In the genomic region with DNA sequence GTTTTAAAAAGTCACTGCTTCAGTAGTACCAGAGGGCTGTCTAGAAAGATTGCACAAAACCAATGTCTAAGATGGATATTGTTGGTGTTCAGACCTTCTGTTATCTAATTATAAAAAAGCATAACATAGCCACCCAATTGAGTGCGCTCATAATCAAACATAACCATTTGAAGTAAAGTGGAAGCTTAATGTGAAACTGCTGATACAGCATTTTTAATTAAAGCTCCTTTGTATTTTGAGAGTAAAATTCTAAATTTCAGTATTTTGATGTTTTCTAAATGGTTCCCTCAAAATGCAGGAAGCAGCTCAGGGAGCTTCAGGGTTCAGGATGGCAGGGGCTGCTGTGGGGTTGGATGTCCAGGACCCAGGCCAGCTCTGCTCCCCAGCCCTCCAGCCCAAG, we compare ENCODE assay signal across 24 cellular contexts.
"Had no signal": no experiment of that assay in that cellular context is flagged by ENCODE, and none has a peak within 500 bp of the region (broad histone marks: within the 10 kb centered on the region; RNA-seq: fewer than 3 reads in every experiment).

No MANE protein-coding gene starts in this region.

- H3K27ac ChIP-seq: gastroesophageal sphincter, heart left ventricle, left lung, prostate gland, right atrium auricular region, sigmoid colon, stomach, thyroid gland had no signal

- H3K9me3 Mint-ChIP-seq: effector memory CD8-positive, alpha-beta T cell; stimulated activated effector memory CD8-positive, alpha-beta T cell treated with anti-CD3 and anti-CD28 coated beads, Interleukin-12 subunit alpha, Interleukin-12 subunit beta, amount 100 ng/mL, for 72 hours had no signal

- H3K4me3 Mint-ChIP-seq: effector memory CD8-positive, alpha-beta T cell; naive thymus-derived CD8-positive, alpha-beta T cell; nephron progenitor cell; stimulated activated effector memory CD8-positive, alpha-beta T cell treated with anti-CD3 and anti-CD28 coated beads, Interleukin-12 subunit alpha, Interleukin-12 subunit beta, amount 100 ng/mL, for 72 hours had no signal

- H3K27ac Mint-ChIP-seq: effector memory CD8-positive, alpha-beta T cell; nephron progenitor cell; stimulated activated effector memory CD8-positive, alpha-beta T cell treated with anti-CD3 and anti-CD28 coated beads, Interleukin-12 subunit alpha, Interleukin-12 subunit beta, amount 100 ng/mL, for 72 hours had no signal

- H3K27me3 Mint-ChIP-seq: naive thymus-derived CD8-positive, alpha-beta T cell had no signal

- H3K27me3 ChIP-seq: gastroesophageal sphincter, heart left ventricle, left lung, right atrium auricular region, sigmoid colon, stomach, thyroid gland had no signal

- H3K4me1 Mint-ChIP-seq: stimulated activated effector memory CD8-positive, alpha-beta T cell treated with anti-CD3 and anti-CD28 coated beads, Interleukin-12 subunit alpha, Interleukin-12 subunit beta, amount 100 ng/mL, for 72 hours had no signal

- FAIRE-seq: endometrium, islet of Langerhans had no signal

- ATAC-seq: effector memory CD8-positive, alpha-beta T cell; gastroesophageal sphincter; heart left ventricle; left cardiac atrium; left lung; naive thymus-derived CD8-positive, alpha-beta T cell; stimulated activated effector memory CD8-positive, alpha-beta T cell treated with anti-CD3 and anti-CD28 coated beads, Interleukin-12 subunit alpha, Interleukin-12 subunit beta, amount 100 ng/mL, for 72 hours had no signal

- H3K4me1 ChIP-seq: gastroesophageal sphincter, heart left ventricle, left lung, prostate gland, right atrium auricular region, sigmoid colon, stomach, thyroid gland had no signal

- H3K9me3 ChIP-seq: gastroesophageal sphincter, heart left ventricle, prostate gland, right atrium auricular region, sigmoid colon, stomach, thyroid gland had no signal

- DNase-seq: cortex of kidney; effector memory CD8-positive, alpha-beta T cell; heart left ventricle; hippocampal formation; left cardiac atrium; left lung; mesendoderm; midbrain; naive thymus-derived CD8-positive, alpha-beta T cell; nephron progenitor cell; nucleus accumbens; sigmoid colon; stimulated activated CD4-positive, alpha-beta T cell treated with anti-CD3 and anti-CD28 coated beads, Interleukin-2, amount 100 ng/mL, for 24 hours; stimulated activated CD4-positive, alpha-beta T cell treated with anti-CD3 and anti-CD28 coated beads, Interleukin-4, amount 100 ng/mL, for 24 hours; stimulated activated naive CD4-positive, alpha-beta T cell treated with Interleukin-2 at 50 U/mL for 16 hours; stomach; thyroid gland; trophoblast cell had no signal

- H3K4me3 ChIP-seq: gastroesophageal sphincter, heart left ventricle, left lung, prostate gland, right atrium auricular region, sigmoid colon, stomach, thyroid gland had no signal

- H3K36me3 ChIP-seq: gastroesophageal sphincter, heart left ventricle, left lung, prostate gland, right atrium auricular region, sigmoid colon, stomach, thyroid gland had no signal

- H3K36me3 Mint-ChIP-seq: naive thymus-derived CD8-positive, alpha-beta T cell; stimulated activated effector memory CD8-positive, alpha-beta T cell treated with anti-CD3 and anti-CD28 coated beads, Interleukin-12 subunit alpha, Interleukin-12 subunit beta, amount 100 ng/mL, for 72 hours had no signal
